ENCODE assay signal across 1 cellular context in genomic region chr3:10709110-10709781, GRCh38.
TF ChIP-seq lines count a peak whose summit lies in the region.

No MANE protein-coding gene starts in this region.

TF ChIP-seq in SK-N-SH treated with all-trans-retinoic acid at 6 μM for 48 hours, 23 proteins besides CTCF, POLR2A, EP300 and RAD21 (continued from another document):
- no peak for TF ChIP-seq PATZ1 (CRISPR knock-in tag; IDR thresholded peaks at IDR 0.05; ENCODE audit: borderline replicate concordance)
TF ChIP-seq in SK-N-SH treated with all-trans-retinoic acid at 6 μM for 48 hours: peak in this region for 0.
